9 cellular contexts compared by ENCODE assay signal in the genomic region with DNA sequence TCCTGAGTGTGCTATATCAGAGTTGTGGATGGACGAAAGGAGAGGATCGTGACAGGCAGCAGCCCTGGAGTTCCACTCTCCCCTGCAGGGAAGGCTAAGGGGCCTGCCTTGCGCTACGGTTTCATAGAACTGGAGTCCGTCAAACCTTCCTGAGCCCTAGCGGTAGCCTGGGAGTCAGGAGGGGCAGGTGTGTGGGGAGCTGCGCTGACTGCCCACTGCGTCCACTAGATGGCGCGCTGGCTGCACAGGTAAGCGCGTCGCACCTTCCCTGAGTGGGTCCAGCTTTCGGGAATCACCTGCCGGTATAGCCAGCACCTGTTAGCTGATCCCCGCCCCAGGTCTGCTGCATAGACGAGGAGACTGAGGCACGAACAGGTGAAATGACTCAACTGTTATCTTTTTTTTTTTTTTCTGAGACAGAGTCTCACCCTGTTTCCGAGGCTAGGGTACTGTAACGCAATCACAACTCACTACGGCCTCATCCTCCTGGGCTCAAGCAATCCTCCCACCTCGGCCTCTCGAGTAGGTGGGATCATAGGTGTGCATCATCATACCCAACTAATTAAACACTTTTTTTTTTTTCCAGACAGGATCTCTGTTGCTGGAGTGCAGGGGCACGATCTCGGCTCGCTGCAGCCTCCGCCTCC. TPM values are rescaled to one million over a fixed set of nuclear protein-coding genes. Genes with fewer than 3 reads are reported as not detected.
DNase-seq lines count a peak whose midpoint lies in the region; ATAC-seq, FAIRE-seq and TF ChIP-seq lines count a peak whose summit lies in the region.
"Had no signal": no experiment of that assay in that cellular context is flagged by ENCODE, and none has a peak within 500 bp of the region (broad histone marks: within the 10 kb centered on the region; RNA-seq: fewer than 3 reads in every experiment).

No MANE protein-coding gene starts in this region.

- no peaks in the 10 kb centered on the region for H3F3A ChIP-seq in OCI-LY1 (ENCODE audit: insufficient read depth, low read length)

- WGBS in gastroesophageal sphincter (ENCODE audit: low coverage in 1 of 2), 2 donors: 18 to 32% methylated on average over 17 to 21 of the region's 27 CpGs

- H3K9me3 ChIP-seq in OCI-LY1 (ENCODE audit: low read length): no peaks in the 10 kb centered on the region
- H3K9me3 ChIP-seq in gastroesophageal sphincter: no peaks in the 10 kb centered on the region

- no peaks in the 10 kb centered on the region for H3K4me1 ChIP-seq in OCI-LY1 (ENCODE audit: insufficient read depth, low read length, severe bottlenecking)
- H3K4me1 ChIP-seq in gastroesophageal sphincter: no peaks in the 10 kb centered on the region

- H3K79me2 ChIP-seq in OCI-LY1 (ENCODE audit: insufficient read depth, low read length): no peaks in the 10 kb centered on the region

- no peak for TF ChIP-seq EP300 in gastroesophageal sphincter (IDR thresholded peaks at IDR 0.05)

- no peak overlapping the region for H3K27ac Mint-ChIP-seq in activated T-cell treated with anti-CD3 and anti-CD28 coated beads, Interleukin-2, amount 50 U/mL, for 72 hours

- H2AFZ ChIP-seq in OCI-LY1 (ENCODE audit: low read length): no peak overlapping the region

- peaks cover 0 to 3% of the 10 kb centered on the region in 2 donors for H3K9me3 Mint-ChIP-seq in activated T-cell treated with anti-CD3 and anti-CD28 coated beads, Interleukin-2, amount 50 U/mL, for 72 hours

- H3K4me3 ChIP-seq in HL-60 (replicated peaks; ENCODE audit: insufficient read depth, low read length) (no peak overlapping the region), OCI-LY1 (ENCODE audit: low read depth, low read length, poor library complexity, severe bottlenecking) (no peak overlapping the region), gastroesophageal sphincter (no peak overlapping the region)
- H3K4me3 ChIP-seq: SK-N-MC had no signal

- FAIRE-seq in H54 (lab: Jason Lieb, UNC): no peak

- TF ChIP-seq CTCF in HL-60 (IDR thresholded peaks at IDR 0.05; ENCODE audit: insufficient read depth, low read length) (peak; percentile 75), OCI-LY1 (IDR thresholded peaks at IDR 0.05; ENCODE audit: low read length) (peak; percentile 99), gastroesophageal sphincter (IDR thresholded peaks at IDR 0.05) (peak; percentile 22 to 67 (median 35))

- H3K36me3 Mint-ChIP-seq in activated T-cell treated with anti-CD3 and anti-CD28 coated beads, Interleukin-2, amount 50 U/mL, for 72 hours (ENCODE audit: insufficient read depth in 2 of 2): no peaks in the 10 kb centered on the region

- DNase-seq in DMS79 (lab: John Stamatoyannopoulos, UW) (peak; percentile 69), HL-60 (ENCODE audit: low read depth in 1 of 2, low spot score in 1 of 2) (peak in 1 of 2 experiments; percentile 25), renal cortical epithelial cell (ENCODE audit: low read depth) (peak; percentile 49), H54 (ENCODE audit: insufficient read length, low spot score) (no peak), dedifferentiated amniotic fluid mesenchymal stem cell (ENCODE audit: extremely low spot score) (no peak)
- DNase-seq in activated T-cell treated with anti-CD3 and anti-CD28 coated beads, Interleukin-2, amount 50 U/mL, for 72 hours: peak; percentile 67 to 69

- no peak overlapping the region for H3K4me2 ChIP-seq in OCI-LY1 (ENCODE audit: low read length)

- TF ChIP-seq POLR2A in gastroesophageal sphincter (IDR thresholded peaks at IDR 0.05): no peak
- no peak for TF ChIP-seq POLR2A in H54 (IDR thresholded peaks at IDR 0.05; ENCODE audit: low read depth, low read length)

- peak; percentile 63 to 73 for ATAC-seq in activated T-cell treated with anti-CD3 and anti-CD28 coated beads, Interleukin-2, amount 50 U/mL, for 72 hours (replicated peaks in 1 of 2)
- no peak for ATAC-seq in gastroesophageal sphincter

- no peaks in the 10 kb centered on the region for H4K20me1 ChIP-seq in OCI-LY1 (ENCODE audit: insufficient read depth, low read length)

- no peak overlapping the region for H3K27ac ChIP-seq in HL-60 (replicated peaks)
- H3K27ac ChIP-seq in OCI-LY1 (ENCODE audit: low read depth, low read length, poor library complexity, severe bottlenecking): no peak overlapping the region
- H3K27ac ChIP-seq in gastroesophageal sphincter: no peak overlapping the region
- H3K27ac ChIP-seq: SK-N-MC had no signal

- H3K36me3 ChIP-seq in OCI-LY1 (ENCODE audit: insufficient read depth, low read length): no peaks in the 10 kb centered on the region
- H3K36me3 ChIP-seq in gastroesophageal sphincter: no peaks in the 10 kb centered on the region

- no peaks in the 10 kb centered on the region for H3K4me1 Mint-ChIP-seq in activated T-cell treated with anti-CD3 and anti-CD28 coated beads, Interleukin-2, amount 50 U/mL, for 72 hours (ENCODE audit: low read depth)

- no peaks in the 10 kb centered on the region for H3K9me2 ChIP-seq in OCI-LY1 (ENCODE audit: low read depth, low read length)

- H3K4me3 Mint-ChIP-seq in activated T-cell treated with anti-CD3 and anti-CD28 coated beads, Interleukin-2, amount 50 U/mL, for 72 hours: no peak overlapping the region

- no peak overlapping the region for H3K9ac ChIP-seq in OCI-LY1 (ENCODE audit: low read length)

- H3K27me3 ChIP-seq in HL-60 (ENCODE audit: insufficient read depth, poor library complexity, severe bottlenecking) (no peaks in the 10 kb centered on the region), OCI-LY1 (ENCODE audit: insufficient read depth, low read length) (no peaks in the 10 kb centered on the region; the same call in 1 of the 2 replicates), gastroesophageal sphincter (peaks cover 55% of the 10 kb centered on the region)

- H3K27me3 Mint-ChIP-seq in activated T-cell treated with anti-CD3 and anti-CD28 coated beads, Interleukin-2, amount 50 U/mL, for 72 hours (ENCODE audit: low read depth): peaks cover 27% of the 10 kb centered on the region

RNA-seq across cellular contexts. Expression of a gene that starts 20.2 kb away (rescaled TPM):
- total RNA-seq in activated T-cell treated with anti-CD3 and anti-CD28 coated beads, Interleukin-2, amount 50 U/mL, for 72 hours: 1 to 10 TPM; 5.1 to 9.6 TPM
- 1 to 10 TPM in 3 of 4 donors, under 1 TPM in 1; 0.13 to 6.7 (median 2.1) TPM for total RNA-seq in gastroesophageal sphincter
- 21.4 and 25.8 TPM in 2 replicates for total RNA-seq in renal cortical epithelial cell

Comparison
In these comparisons a context has a peak if more than half of its experiments do, and no peak if none do; other contexts are left out.
1. DNase-seq: peak in DMS79 (single experiment), activated T-cell treated with anti-CD3 and anti-CD28 coated beads, Interleukin-2, amount 50 U/mL, for 72 hours (2 of 2) and renal cortical epithelial cell (single experiment); none in H54 (single experiment) and dedifferentiated amniotic fluid mesenchymal stem cell (single experiment).
2. CTCF ChIP-seq: peak in every context shown above with its lines; median percentile 99 in OCI-LY1; 75 in HL-60; 35 in gastroesophageal sphincter.